In genomic region chr6:11196511-11197174, GRCh38 we compare ENCODE assay signal across 9 cellular contexts. TPM values are rescaled to one million over a fixed set of nuclear protein-coding genes. Genes with fewer than 3 reads are reported as not detected.
DNase-seq lines count a peak whose midpoint lies in the region; ATAC-seq and TF ChIP-seq lines count a peak whose summit lies in the region.
"Had no signal": no experiment of that assay in that cellular context is flagged by ENCODE, and none has a peak within 500 bp of the region (broad histone marks: within the 10 kb centered on the region; RNA-seq: fewer than 3 reads in every experiment).

No MANE protein-coding gene starts in this region.

- TF ChIP-seq CTCF in thoracic aorta (IDR thresholded peaks at IDR 0.05): no peak

- H3K4me3 ChIP-seq in thoracic aorta: peak overlapping the region; percentile 41

- H3K4me1 Mint-ChIP-seq in activated CD8-positive, alpha-beta memory T cell treated with anti-CD3 and anti-CD28 coated beads, Interleukin-2, amount 10 ng/mL, durations not matched to agents 7 days and 5 days: peaks cover 54% of the 10 kb centered on the region
- peaks cover 71% of the 10 kb centered on the region for H3K4me1 Mint-ChIP-seq in activated CD8-positive, alpha-beta T cell treated with anti-CD3 and anti-CD28 coated beads, Interleukin-2, amount 10 ng/mL, durations not matched to agents 7 days and 5 days (ENCODE audit: low read depth)

- H3K36me3 ChIP-seq in thoracic aorta: peaks cover 17% of the 10 kb centered on the region

- ATAC-seq in activated CD8-positive, alpha-beta memory T cell treated with anti-CD3 and anti-CD28 coated beads, Interleukin-2, amount 10 ng/mL, durations not matched to agents 7 days and 5 days: no peak
- ATAC-seq in activated CD8-positive, alpha-beta T cell treated with anti-CD3 and anti-CD28 coated beads, Interleukin-2, amount 10 ng/mL, durations not matched to agents 7 days and 5 days: no peak
- ATAC-seq in thoracic aorta (ENCODE audit: insufficient number of reproducible peaks, low FRiP score, low read depth) (no peak), GM18907 (IDR thresholded peaks at IDR 0.05; ENCODE audit: unreplicated experiment) (no peak)

- H3K27ac Mint-ChIP-seq in activated CD8-positive, alpha-beta memory T cell treated with anti-CD3 and anti-CD28 coated beads, Interleukin-2, amount 10 ng/mL, durations not matched to agents 7 days and 5 days: peak overlapping the region; percentile 54
- H3K27ac Mint-ChIP-seq in activated CD8-positive, alpha-beta T cell treated with anti-CD3 and anti-CD28 coated beads, Interleukin-2, amount 10 ng/mL, durations not matched to agents 7 days and 5 days: peak overlapping the region; percentile 48

- H3K4me1 ChIP-seq in thoracic aorta (ENCODE audit: control insufficient read depth in 1 of 2, low read depth in 2 of 2): peaks cover 44 to 74% of the 10 kb centered on the region in 2 donors

- no peaks in the 10 kb centered on the region for H3K9me3 ChIP-seq in thoracic aorta

- H3K27ac ChIP-seq in layer of hippocampus (ENCODE audit: low read depth, low read length): peak overlapping the region; percentile 47
- H3K27ac ChIP-seq in thoracic aorta: peak overlapping the region; percentile 74 to 78

- DNase-seq in activated CD8-positive, alpha-beta memory T cell treated with anti-CD3 and anti-CD28 coated beads, Interleukin-2, amount 10 ng/mL, durations not matched to agents 7 days and 5 days: no peak
- DNase-seq in activated CD8-positive, alpha-beta memory T cell treated with anti-CD3 and anti-CD28 coated beads for 24 hours: no peak
- DNase-seq in activated CD8-positive, alpha-beta T cell treated with anti-CD3 and anti-CD28 coated beads, Interleukin-2, amount 10 ng/mL, durations not matched to agents 7 days and 5 days: no peak
- no peak for DNase-seq in thoracic aorta (ENCODE audit: low spot score)
- DNase-seq in AML-193 (lab: John Stamatoyannopoulos, UW): no peak
- DNase-seq in GM19238 (ENCODE audit: insufficient read length, low spot score): no peak
- DNase-seq: COR-L47 had no signal

- H3K9me3 Mint-ChIP-seq in activated CD8-positive, alpha-beta memory T cell treated with anti-CD3 and anti-CD28 coated beads, Interleukin-2, amount 10 ng/mL, durations not matched to agents 7 days and 5 days (ENCODE audit: low read depth): no peaks in the 10 kb centered on the region
- H3K9me3 Mint-ChIP-seq in activated CD8-positive, alpha-beta T cell treated with anti-CD3 and anti-CD28 coated beads, Interleukin-2, amount 10 ng/mL, durations not matched to agents 7 days and 5 days (ENCODE audit: insufficient read depth): no peaks in the 10 kb centered on the region

- H3K27me3 Mint-ChIP-seq in activated CD8-positive, alpha-beta memory T cell treated with anti-CD3 and anti-CD28 coated beads, Interleukin-2, amount 10 ng/mL, durations not matched to agents 7 days and 5 days: no peaks in the 10 kb centered on the region
- H3K27me3 Mint-ChIP-seq in activated CD8-positive, alpha-beta T cell treated with anti-CD3 and anti-CD28 coated beads, Interleukin-2, amount 10 ng/mL, durations not matched to agents 7 days and 5 days (ENCODE audit: low read depth): no peaks in the 10 kb centered on the region

- CTCF ChIA-PET in activated CD8-positive, alpha-beta memory T cell treated with anti-CD3 and anti-CD28 coated beads, Interleukin-2, amount 10 ng/mL, durations not matched to agents 7 days and 5 days (lab: Charles Lee): interaction anchor here (0.6 kb wide), 1 partner anchor 8 kb away, joined by 4 read pairs; no protein-coding TSS in a partner anchor
- CTCF ChIA-PET in activated CD8-positive, alpha-beta T cell treated with anti-CD3 and anti-CD28 coated beads, Interleukin-2, amount 10 ng/mL, durations not matched to agents 7 days and 5 days (lab: Charles Lee): interaction anchor here (0.6 to 1.3 kb wide), 2 partner anchors 28 to 64 kb away, joined by 3 read pairs; no protein-coding TSS in a partner anchor

- no peak overlapping the region for H3K4me3 Mint-ChIP-seq in activated CD8-positive, alpha-beta memory T cell treated with anti-CD3 and anti-CD28 coated beads, Interleukin-2, amount 10 ng/mL, durations not matched to agents 7 days and 5 days
- no peak overlapping the region for H3K4me3 Mint-ChIP-seq in activated CD8-positive, alpha-beta T cell treated with anti-CD3 and anti-CD28 coated beads, Interleukin-2, amount 10 ng/mL, durations not matched to agents 7 days and 5 days

- peaks cover 83% of the 10 kb centered on the region for H3K36me3 Mint-ChIP-seq in activated CD8-positive, alpha-beta memory T cell treated with anti-CD3 and anti-CD28 coated beads, Interleukin-2, amount 10 ng/mL, durations not matched to agents 7 days and 5 days
- peaks cover 88% of the 10 kb centered on the region for H3K36me3 Mint-ChIP-seq in activated CD8-positive, alpha-beta T cell treated with anti-CD3 and anti-CD28 coated beads, Interleukin-2, amount 10 ng/mL, durations not matched to agents 7 days and 5 days (ENCODE audit: low read depth)

- POLR2A ChIA-PET in activated CD8-positive, alpha-beta T cell treated with anti-CD3 and anti-CD28 coated beads, Interleukin-2, amount 10 ng/mL, durations not matched to agents 7 days and 5 days (lab: Charles Lee): no interaction called here

- H3K27me3 ChIP-seq in layer of hippocampus (ENCODE audit: control insufficient read depth, insufficient read depth, low read length) (no peaks in the 10 kb centered on the region), thoracic aorta (replicated peaks; ENCODE audit: insufficient read depth) (no peaks in the 10 kb centered on the region)

RNA-seq across cellular contexts. Expression of gene NEDD9, which starts 35.8 kb away (rescaled TPM):
- 100 to 1,000 TPM in 1 of 2 experiments, 10 to 100 TPM in 1; 84.5 to 114 TPM for total RNA-seq in activated CD8-positive, alpha-beta memory T cell treated with anti-CD3 and anti-CD28 coated beads, Interleukin-2, amount 10 ng/mL, durations not matched to agents 7 days and 5 days
- 10 to 100 TPM; 64.9 to 69.5 TPM for total RNA-seq in activated CD8-positive, alpha-beta T cell treated with anti-CD3 and anti-CD28 coated beads, Interleukin-2, amount 10 ng/mL, durations not matched to agents 7 days and 5 days
- total RNA-seq in thoracic aorta: 100 to 1,000 TPM; 122 to 181 TPM
